In the genomic region with DNA sequence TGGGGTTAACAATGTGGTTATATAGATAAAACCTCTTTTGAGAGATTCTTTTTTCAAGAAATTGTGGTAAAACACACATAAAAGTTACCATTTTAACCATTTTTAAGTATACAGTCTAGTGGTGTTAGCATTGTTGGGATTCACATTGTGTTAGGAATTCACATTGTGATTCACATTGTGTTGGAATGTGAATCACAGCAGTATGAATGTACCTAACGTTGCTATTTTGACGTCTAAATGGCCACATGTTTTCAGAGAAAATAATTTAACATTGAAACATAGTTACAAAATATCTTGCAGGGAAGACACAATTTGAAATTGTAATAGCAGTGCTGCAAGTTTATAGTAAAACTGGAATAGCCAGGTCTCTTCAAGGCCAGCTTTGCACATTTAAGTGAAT, we compare ENCODE assay signal across 16 cellular contexts.
A peak's percentile ranks its signal among the peaks of the same experiment; 100 is the strongest.
DNase-seq lines count a peak whose midpoint lies in the region; TF ChIP-seq lines count a peak whose summit lies in the region.
"Had no signal": no experiment of that assay in that cellular context is flagged by ENCODE, and none has a peak within 500 bp of the region (broad histone marks: within the 10 kb centered on the region; RNA-seq: fewer than 3 reads in every experiment).

No MANE protein-coding gene starts in this region.

- H4K8ac ChIP-seq in trophoblast cell (ENCODE audit: low read depth, low read length): no peak overlapping the region

- no peak for TF ChIP-seq CTCF in BE2C (IDR thresholded peaks at IDR 0.05; ENCODE audit: low read depth, low read length)
- TF ChIP-seq CTCF in type B pancreatic cell (conservative IDR thresholded peaks at IDR 0.05): no peak
- TF ChIP-seq CTCF in adrenal gland (IDR thresholded peaks at IDR 0.05): no peak

- H2AK5ac ChIP-seq in trophoblast cell (ENCODE audit: low read length): no peak overlapping the region

- H4K91ac ChIP-seq in trophoblast cell (ENCODE audit: low read depth, low read length): no peak overlapping the region

- no peak overlapping the region for H2BK5ac ChIP-seq in trophoblast cell (ENCODE audit: low read depth, low read length, poor library complexity)

- H3K9ac ChIP-seq in trophoblast cell (ENCODE audit: low read length): no peak overlapping the region

- no peak overlapping the region for H3K27ac Mint-ChIP-seq in type B pancreatic cell
- H3K27ac Mint-ChIP-seq in activated CD4-positive, alpha-beta T cell treated with anti-CD3 and anti-CD28 coated beads, Interleukin-2, amount 10 ng/mL, durations not matched to agents 24 days and 14 days: no peak overlapping the region
- H3K27ac Mint-ChIP-seq: activated naive CD4-positive, alpha-beta T cell treated with anti-CD3 and anti-CD28 coated beads for 36 hours had no signal

- peaks cover 58% of the 10 kb centered on the region for H3K4me1 ChIP-seq in SJSA1 (replicated peaks)
- no peaks in the 10 kb centered on the region for H3K4me1 ChIP-seq in trophoblast cell (ENCODE audit: control insufficient read depth in 1 of 2, insufficient read depth in 2 of 2, low read length in 2 of 2)
- peaks cover 23% of the 10 kb centered on the region for H3K4me1 ChIP-seq in BE2C
- H3K4me1 ChIP-seq in adrenal gland (replicated peaks in 1 of 2): peaks cover 0 to 13% of the 10 kb centered on the region in 2 donors
- H3K4me1 ChIP-seq: prostate gland, upper lobe of left lung had no signal

- no peak overlapping the region for H3K23ac ChIP-seq in trophoblast cell (ENCODE audit: low read length)

- H3K27me3 ChIP-seq in SJSA1 (replicated peaks) (no peaks in the 10 kb centered on the region), trophoblast cell (ENCODE audit: insufficient read depth, low read length) (no peaks in the 10 kb centered on the region), BE2C (no peaks in the 10 kb centered on the region), adrenal gland (no peaks in the 10 kb centered on the region)
- H3K27me3 ChIP-seq: esophagus squamous epithelium, upper lobe of left lung had no signal

- no peaks in the 10 kb centered on the region for H3K9me3 ChIP-seq in SJSA1 (replicated peaks)
- no peaks in the 10 kb centered on the region for H3K9me3 ChIP-seq in trophoblast cell (ENCODE audit: insufficient read depth, low read depth, low read length)
- H3K9me3 ChIP-seq in BE2C: no peaks in the 10 kb centered on the region
- no peaks in the 10 kb centered on the region for H3K9me3 ChIP-seq in adrenal gland (replicated peaks in 1 of 3)
- H3K9me3 ChIP-seq: esophagus squamous epithelium, mucosa of descending colon, prostate gland, upper lobe of left lung had no signal

- H4K12ac ChIP-seq in trophoblast cell (ENCODE audit: low read depth, low read length): no peak overlapping the region

- no peak for TF ChIP-seq POLR2A in adrenal gland (IDR thresholded peaks at IDR 0.05)

- no peak overlapping the region for H2BK12ac ChIP-seq in trophoblast cell (ENCODE audit: low read length)

- peak overlapping the region; percentile 94 for H3K27ac ChIP-seq in SJSA1
- H3K27ac ChIP-seq in trophoblast cell (ENCODE audit: low read depth, low read length): no peak overlapping the region
- no peak overlapping the region for H3K27ac ChIP-seq in adrenal gland
- H3K27ac ChIP-seq: esophagus squamous epithelium, prostate gland, upper lobe of left lung had no signal

- H2AFZ ChIP-seq in trophoblast cell (ENCODE audit: insufficient read depth, low read length, poor library complexity): no peak overlapping the region

- H3K27me3 Mint-ChIP-seq in type B pancreatic cell: no peaks in the 10 kb centered on the region
- no peaks in the 10 kb centered on the region for H3K27me3 Mint-ChIP-seq in activated CD4-positive, alpha-beta T cell treated with anti-CD3 and anti-CD28 coated beads, Interleukin-2, amount 10 ng/mL, durations not matched to agents 24 days and 14 days

- DNase-seq in EL (peak; percentile 79), SJSA1 (ENCODE audit: low read depth in 1 of 2, low spot score in 2 of 2) (no peak), fibroblast of gingiva (ENCODE audit: low read depth) (peak; percentile 63), trophoblast cell (peak; percentile 14 to 82), BE2C (no peak), type B pancreatic cell (ENCODE audit: extremely low spot score, unreplicated experiment) (no peak), adrenal gland (no peak)
- no peak for DNase-seq in activated CD4-positive, alpha-beta T cell treated with anti-CD3 and anti-CD28 coated beads, Interleukin-2, amount 10 ng/mL, durations not matched to agents 24 days and 14 days
- DNase-seq: activated naive CD4-positive, alpha-beta T cell treated with anti-CD3 and anti-CD28 coated beads for 36 hours; DMS79; esophagus squamous epithelium; mucosa of descending colon; SHP77; upper lobe of left lung had no signal

- WGBS in trophoblast cell (ENCODE audit: extremely low coverage, insufficient coverage, insufficient read length): no CpG with 5 or more reads among the region's 2 CpGs
- 35 to 54% (median 44%) methylated on average over 2 of the region's 2 CpGs for WGBS in adrenal gland, 4 donors

- H3K9me3 Mint-ChIP-seq in type B pancreatic cell: no peaks in the 10 kb centered on the region
- no peaks in the 10 kb centered on the region for H3K9me3 Mint-ChIP-seq in activated CD4-positive, alpha-beta T cell treated with anti-CD3 and anti-CD28 coated beads, Interleukin-2, amount 10 ng/mL, durations not matched to agents 24 days and 14 days
- H3K9me3 Mint-ChIP-seq: activated naive CD4-positive, alpha-beta T cell treated with anti-CD3 and anti-CD28 coated beads for 36 hours had no signal

- no peak overlapping the region for H3K4ac ChIP-seq in trophoblast cell (ENCODE audit: low read depth, low read length)

- H2BK120ac ChIP-seq in trophoblast cell (ENCODE audit: insufficient read depth, low read length, poor library complexity): no peak overlapping the region

- intact Hi-C loops in adrenal gland (cut with DNase I): no loop called here
- intact Hi-C loops in activated CD4-positive, alpha-beta T cell treated with anti-CD3 and anti-CD28 coated beads, Interleukin-2, amount 10 ng/mL, durations not matched to agents 24 days and 14 days (cut with micrococcal nuclease): no loop called here

- no peak overlapping the region for H3K4me3 ChIP-seq in SJSA1
- H3K4me3 ChIP-seq in trophoblast cell (ENCODE audit: low read depth, low read length): no peak overlapping the region
- no peak overlapping the region for H3K4me3 ChIP-seq in BE2C (ENCODE audit: low read depth, low read length)
- no peak overlapping the region for H3K4me3 ChIP-seq in adrenal gland
- H3K4me3 ChIP-seq: esophagus squamous epithelium, GM12878, mucosa of descending colon, prostate gland, upper lobe of left lung had no signal

- no peaks in the 10 kb centered on the region for H3K36me3 Mint-ChIP-seq in type B pancreatic cell
- H3K36me3 Mint-ChIP-seq in activated CD4-positive, alpha-beta T cell treated with anti-CD3 and anti-CD28 coated beads, Interleukin-2, amount 10 ng/mL, durations not matched to agents 24 days and 14 days (ENCODE audit: low read depth): no peaks in the 10 kb centered on the region

- peaks cover 37% of the 10 kb centered on the region for H3K4me1 Mint-ChIP-seq in type B pancreatic cell (ENCODE audit: unreplicated experiment)
- H3K4me1 Mint-ChIP-seq in activated CD4-positive, alpha-beta T cell treated with anti-CD3 and anti-CD28 coated beads, Interleukin-2, amount 10 ng/mL, durations not matched to agents 24 days and 14 days: no peaks in the 10 kb centered on the region

- no peak overlapping the region for H3K4me3 Mint-ChIP-seq in type B pancreatic cell
- H3K4me3 Mint-ChIP-seq in activated CD4-positive, alpha-beta T cell treated with anti-CD3 and anti-CD28 coated beads, Interleukin-2, amount 10 ng/mL, durations not matched to agents 24 days and 14 days: no peak overlapping the region
- H3K4me3 Mint-ChIP-seq: activated naive CD4-positive, alpha-beta T cell treated with anti-CD3 and anti-CD28 coated beads for 36 hours had no signal

- no peak overlapping the region for H3K14ac ChIP-seq in trophoblast cell (ENCODE audit: low read length)

- H3K79me1 ChIP-seq in trophoblast cell (ENCODE audit: low read length): no peaks in the 10 kb centered on the region

- no peak overlapping the region for H3K4me2 ChIP-seq in trophoblast cell (ENCODE audit: low read length)

- H3K79me2 ChIP-seq in trophoblast cell (ENCODE audit: control insufficient read depth, insufficient read depth, low read length, poor library complexity): no peaks in the 10 kb centered on the region

- H3K36me3 ChIP-seq in SJSA1 (no peaks in the 10 kb centered on the region), trophoblast cell (ENCODE audit: control insufficient read depth in 1 of 2, insufficient read depth in 2 of 2, low read length in 2 of 2) (no peaks in the 10 kb centered on the region), BE2C (no peaks in the 10 kb centered on the region), adrenal gland (replicated peaks in 1 of 2) (no peaks in the 10 kb centered on the region)
- H3K36me3 ChIP-seq: esophagus squamous epithelium, prostate gland, upper lobe of left lung had no signal

- H3K18ac ChIP-seq in trophoblast cell (ENCODE audit: low read length): no peak overlapping the region

Comparison
In these comparisons a context has a peak if more than half of its experiments do, and no peak if none do; other contexts are left out.
1. DNase-seq: peak in EL (single experiment), fibroblast of gingiva (single experiment) and trophoblast cell (2 of 2); none in SJSA1 (0 of 2), BE2C (single experiment), type B pancreatic cell (single experiment), adrenal gland (0 of 7) and activated CD4-positive, alpha-beta T cell treated with anti-CD3 and anti-CD28 coated beads, Interleukin-2, amount 10 ng/mL, durations not matched to agents 24 days and 14 days (single experiment).